ENCODE assay signal across 21 cellular contexts in genomic region chr7:105788816-105789349, GRCh38.
DNase-seq lines count a peak whose midpoint lies in the region; ATAC-seq, FAIRE-seq and TF ChIP-seq lines count a peak whose summit lies in the region.
"Had no signal": no experiment of that assay in that cellular context is flagged by ENCODE, and none has a peak within 500 bp of the region (broad histone marks: within the 10 kb centered on the region; RNA-seq: fewer than 3 reads in every experiment).

No MANE protein-coding gene starts in this region.

- CTCF ChIA-PET in WTC11 (lab: Charles Lee) = interaction anchor here (0.9 to 1.3 kb wide), 2 partner anchors 24 to 132 kb away, joined by 3 to 6 read pairs; no protein-coding TSS in a partner anchor

- H3K4me1 ChIP-seq in GM23338 (ENCODE audit: insufficient read depth) = peaks cover 28% of the 10 kb centered on the region

- 0 out of 2 replicates have a peak overlapping the region, but pooled peaks have one; percentile 14 for H3K4me2 ChIP-seq in GM23338
- H3K4me2 ChIP-seq: A549, KMS-11 had no signal

- peaks cover 4% of the 10 kb centered on the region; the same call in 1 of the 2 replicates for H4K20me1 ChIP-seq in GM23338 (replicated peaks; ENCODE audit: insufficient read depth)

- H3K27ac Mint-ChIP-seq in GM23338 = peak overlapping the region; percentile 55; the same call in 1 of the 2 replicates
- peak overlapping the region; percentile 50; the same call in 1 of the 2 replicates for H3K27ac Mint-ChIP-seq in WTC11
- peak overlapping the region; percentile 4 for H3K27ac Mint-ChIP-seq in stimulated activated memory B cell treated with anti-CD40 and anti-IgM and Interleukin-4, amounts not matched to agents 10 μg/mL and 1 μg/mL and 100 μg/mL, for 72 hours

- FAIRE-seq in frontal cortex (lab: Jason Lieb, UNC) = no peak
- FAIRE-seq: A549, GM19239 had no signal

- H3K27me3 ChIP-seq in GM23338 (ENCODE audit: insufficient read depth) = no peaks in the 10 kb centered on the region

- ATAC-seq in GM23338 (peak; percentile 25), WTC11 (no peak), GM21717 (IDR thresholded peaks at IDR 0.05; ENCODE audit: unreplicated experiment) (no peak), GM18498 (IDR thresholded peaks at IDR 0.05; ENCODE audit: unreplicated experiment) (no peak)
- ATAC-seq in stimulated activated memory B cell treated with anti-CD40 and anti-IgM and Interleukin-4, amounts not matched to agents 10 μg/mL and 1 μg/mL and 100 μg/mL, for 72 hours = peak; percentile 72
- ATAC-seq: A549 had no signal

- H3K4me3 ChIP-seq in GM23338 = no peak overlapping the region
- H3K4me3 ChIP-seq: A549, GM23248 had no signal

- DNase-seq in DMS79 (lab: John Stamatoyannopoulos, UW) (peak; percentile 33), DMS79 treated with DMSO at 0.1 percent for 48 hours (lab: John Stamatoyannopoulos, UW) (no peak), GM23338 (ENCODE audit: low spot score) (peak; percentile 21), WTC11 (ENCODE audit: low spot score) (no peak), frontal cortex (ENCODE audit: low spot score in 2 of 2) (no peak)
- DNase-seq: AML-193; CD4-positive, alpha-beta memory T cell; DMS153; DND-41; GDM1; GM23248; H7 had no signal

- no peak for TF ChIP-seq CTCF in GM23338 (conservative IDR thresholded peaks at IDR 0.05; ENCODE audit: low read depth in 2 of 2)
- TF ChIP-seq CTCF in WTC11 (IDR thresholded peaks at IDR 0.05) = no peak

- no peaks in the 10 kb centered on the region for H3K36me3 ChIP-seq in GM23338 (ENCODE audit: insufficient read depth)

- H3K79me2 ChIP-seq in GM23338 (replicated peaks; ENCODE audit: insufficient read depth) = no peaks in the 10 kb centered on the region; the same call in 1 of the 2 replicates

- no peaks in the 10 kb centered on the region for H3F3A ChIP-seq in GM23338 (replicated peaks; ENCODE audit: low read depth)

- no peak overlapping the region for H3K27ac ChIP-seq in GM23338 (ENCODE audit: low read depth)
- H3K27ac ChIP-seq: 22Rv1, A549, C4-2B, GM23248, HL-60, KMS-11 had no signal

- H2AFZ ChIP-seq in GM23338 = no peak overlapping the region
- H2AFZ ChIP-seq: GM23248 had no signal

- POLR2A ChIA-PET in WTC11 (lab: Charles Lee) = no interaction called here

- no peaks in the 10 kb centered on the region for H3K9me3 Mint-ChIP-seq in GM23338
- H3K9me3 Mint-ChIP-seq in WTC11 = 0 out of 2 replicates have a peak, but pooled peaks cover 2% of the 10 kb centered on the region
- H3K9me3 Mint-ChIP-seq in stimulated activated memory B cell treated with anti-CD40 and anti-IgM and Interleukin-4, amounts not matched to agents 10 μg/mL and 1 μg/mL and 100 μg/mL, for 72 hours = no peaks in the 10 kb centered on the region
- H3K9me3 Mint-ChIP-seq: CD4-positive, alpha-beta memory T cell had no signal

- H3K4me3 Mint-ChIP-seq in GM23338 = no peak overlapping the region
- no peak overlapping the region for H3K4me3 Mint-ChIP-seq in WTC11
- no peak overlapping the region for H3K4me3 Mint-ChIP-seq in stimulated activated memory B cell treated with anti-CD40 and anti-IgM and Interleukin-4, amounts not matched to agents 10 μg/mL and 1 μg/mL and 100 μg/mL, for 72 hours
- H3K4me3 Mint-ChIP-seq: CD4-positive, alpha-beta memory T cell had no signal

- H3K9me2 ChIP-seq in GM23338 (ENCODE audit: insufficient read depth) = no peaks in the 10 kb centered on the region

- peaks cover 23% of the 10 kb centered on the region for H3K36me3 Mint-ChIP-seq in GM23338 (ENCODE audit: low read depth)
- peaks cover 14% of the 10 kb centered on the region for H3K36me3 Mint-ChIP-seq in WTC11
- H3K36me3 Mint-ChIP-seq in stimulated activated memory B cell treated with anti-CD40 and anti-IgM and Interleukin-4, amounts not matched to agents 10 μg/mL and 1 μg/mL and 100 μg/mL, for 72 hours = no peaks in the 10 kb centered on the region

- peaks cover 38% of the 10 kb centered on the region for H3K4me1 Mint-ChIP-seq in GM23338
- H3K4me1 Mint-ChIP-seq in WTC11 = peaks cover 34% of the 10 kb centered on the region
- H3K4me1 Mint-ChIP-seq in stimulated activated memory B cell treated with anti-CD40 and anti-IgM and Interleukin-4, amounts not matched to agents 10 μg/mL and 1 μg/mL and 100 μg/mL, for 72 hours = peaks cover 15% of the 10 kb centered on the region

- H3K27me3 Mint-ChIP-seq in GM23338 (ENCODE audit: insufficient read depth, low read depth, poor library complexity) (no peaks in the 10 kb centered on the region), WTC11 (ENCODE audit: low read depth) (no peaks in the 10 kb centered on the region)
- H3K27me3 Mint-ChIP-seq in stimulated activated memory B cell treated with anti-CD40 and anti-IgM and Interleukin-4, amounts not matched to agents 10 μg/mL and 1 μg/mL and 100 μg/mL, for 72 hours = peaks cover 10% of the 10 kb centered on the region
- H3K27me3 Mint-ChIP-seq: CD4-positive, alpha-beta memory T cell had no signal

TF ChIP-seq in GM23338, 12 proteins besides CTCF, POLR2A, EP300 and RAD21:
- no peak for TF ChIP-seq STAT1 (IDR thresholded peaks at IDR 0.05; ENCODE audit: unreplicated experiment)
TF ChIP-seq in GM23338: peak in this region for 0.

TF ChIP-seq in WTC11, 78 proteins besides CTCF, POLR2A, EP300 and RAD21:
- TF ChIP-seq, protein P1, sequence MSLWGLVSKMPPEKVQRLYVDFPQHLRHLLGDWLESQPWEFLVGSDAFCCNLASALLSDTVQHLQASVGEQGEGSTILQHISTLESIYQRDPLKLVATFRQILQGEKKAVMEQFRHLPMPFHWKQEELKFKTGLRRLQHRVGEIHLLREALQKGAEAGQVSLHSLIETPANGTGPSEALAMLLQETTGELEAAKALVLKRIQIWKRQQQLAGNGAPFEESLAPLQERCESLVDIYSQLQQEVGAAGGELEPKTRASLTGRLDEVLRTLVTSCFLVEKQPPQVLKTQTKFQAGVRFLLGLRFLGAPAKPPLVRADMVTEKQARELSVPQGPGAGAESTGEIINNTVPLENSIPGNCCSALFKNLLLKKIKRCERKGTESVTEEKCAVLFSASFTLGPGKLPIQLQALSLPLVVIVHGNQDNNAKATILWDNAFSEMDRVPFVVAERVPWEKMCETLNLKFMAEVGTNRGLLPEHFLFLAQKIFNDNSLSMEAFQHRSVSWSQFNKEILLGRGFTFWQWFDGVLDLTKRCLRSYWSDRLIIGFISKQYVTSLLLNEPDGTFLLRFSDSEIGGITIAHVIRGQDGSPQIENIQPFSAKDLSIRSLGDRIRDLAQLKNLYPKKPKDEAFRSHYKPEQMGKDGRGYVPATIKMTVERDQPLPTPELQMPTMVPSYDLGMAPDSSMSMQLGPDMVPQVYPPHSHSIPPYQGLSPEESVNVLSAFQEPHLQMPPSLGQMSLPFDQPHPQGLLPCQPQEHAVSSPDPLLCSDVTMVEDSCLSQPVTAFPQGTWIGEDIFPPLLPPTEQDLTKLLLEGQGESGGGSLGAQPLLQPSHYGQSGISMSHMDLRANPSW (CRISPR knock-in tag; conservative IDR thresholded peaks at IDR 0.05; ENCODE audit: low read depth) = no peak
- no peak for TF ChIP-seq ESRRA (CRISPR knock-in tag; IDR thresholded peaks at IDR 0.05; ENCODE audit: borderline replicate concordance)

Comparison
In these comparisons a context has a peak if more than half of its experiments do, and no peak if none do; other contexts are left out.
1. DNase-seq: peak in DMS79 (single experiment) and GM23338 (single experiment); none in DMS79 treated with DMSO at 0.1 percent for 48 hours (single experiment), WTC11 (single experiment) and frontal cortex (0 of 2).
2. ATAC-seq: peak in GM23338 (single experiment) and stimulated activated memory B cell treated with anti-CD40 and anti-IgM and Interleukin-4, amounts not matched to agents 10 μg/mL and 1 μg/mL and 100 μg/mL, for 72 hours (single experiment); none in WTC11 (single experiment), GM21717 (single experiment) and GM18498 (single experiment).
3. H3K27ac Mint-ChIP-seq: peak in every context shown above with its lines; median percentile 55 in GM23338; 50 in WTC11; 4 in stimulated activated memory B cell treated with anti-CD40 and anti-IgM and Interleukin-4, amounts not matched to agents 10 μg/mL and 1 μg/mL and 100 μg/mL, for 72 hours.